In the genomic region with DNA sequence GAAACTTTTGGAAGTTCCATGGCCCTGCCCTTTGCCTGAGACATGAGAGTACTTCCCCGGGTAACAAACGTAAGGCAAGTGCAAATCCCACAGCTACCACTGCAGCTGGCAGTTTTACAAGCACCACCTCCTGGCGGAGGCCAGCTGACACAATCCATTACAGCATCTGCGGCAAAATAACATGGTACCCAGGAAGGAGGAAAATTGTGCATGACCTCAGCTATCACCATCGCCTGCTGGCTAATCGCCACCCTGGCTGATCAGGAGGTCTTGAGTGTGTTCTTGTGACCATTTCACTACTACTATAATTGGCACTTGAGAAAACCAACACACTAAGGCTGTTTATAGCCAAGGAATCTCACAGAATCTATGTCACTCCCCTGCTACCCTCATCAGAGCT, we compare ENCODE assay signal across 22 cellular contexts.
"Had no signal": no experiment of that assay in that cellular context is flagged by ENCODE, and none has a peak within 500 bp of the region (broad histone marks: within the 10 kb centered on the region; RNA-seq: fewer than 3 reads in every experiment).

No MANE protein-coding gene starts in this region.

- H3K27me3 ChIP-seq: adrenal gland, ascending aorta, heart right ventricle, testis, uterus had no signal

- H3K9me3 ChIP-seq: ascending aorta, testis, uterus had no signal

- H3K4me1 ChIP-seq: adrenal gland, ascending aorta, heart right ventricle, testis, uterus had no signal

- DNase-seq: activated CD4-positive, alpha-beta T cell treated with anti-CD3 and anti-CD28 coated beads, Interleukin-2, amount 10 ng/mL, durations not matched to agents 7 days and 5 days; activated CD4-positive, CD25-positive, alpha-beta regulatory T cell treated with anti-CD3 and anti-CD28 coated beads, Interleukin-2, amount 50 U/mL, for 72 hours; activated CD8-positive, alpha-beta T cell treated with anti-CD3 and anti-CD28 coated beads for 36 hours; activated T-cell treated with anti-CD3 and anti-CD28 coated beads, Interleukin-2, amount 50 U/mL, for 1 hour; adrenal gland; effector memory CD4-positive, alpha-beta T cell; heart right ventricle; left cardiac atrium; mesendoderm; mucosa of descending colon; naive thymus-derived CD4-positive, alpha-beta T cell; posterior cingulate gyrus; stimulated activated CD4-positive, alpha-beta T cell treated with anti-CD3 and anti-CD28 coated beads, Interleukin-2, amount 100 ng/mL, for 48 hours; stimulated activated CD8-positive, alpha-beta memory T cell treated with anti-CD3 and anti-CD28 coated beads, Interleukin-4, amount 100 ng/mL, for 48 hours; stimulated activated naive B cell treated with anti-CD40 and anti-IgM and Interleukin-4, amounts not matched to agents 10 μg/mL and 1 μg/mL and 100 μg/mL, for 72 hours; testis; uterus; WERI-Rb-1 had no signal

- H3K4me3 ChIP-seq: adrenal gland, ascending aorta, heart right ventricle, mucosa of descending colon, smooth muscle cell, testis, uterus had no signal

- H3K36me3 ChIP-seq: adrenal gland, ascending aorta, heart right ventricle, uterus, WERI-Rb-1 had no signal

- H3K4me2 ChIP-seq: smooth muscle cell had no signal

- H3K27ac ChIP-seq: adrenal gland, ascending aorta, testis, uterus, WERI-Rb-1 had no signal

- ATAC-seq: activated CD8-positive, alpha-beta T cell treated with anti-CD3 and anti-CD28 coated beads for 36 hours; esophagus mucosa; mucosa of descending colon; naive thymus-derived CD4-positive, alpha-beta T cell; sciatic nerve; stimulated activated naive B cell treated with anti-CD40 and anti-IgM and Interleukin-4, amounts not matched to agents 10 μg/mL and 1 μg/mL and 100 μg/mL, for 72 hours had no signal
